ENCODE assay signal across 8 cellular contexts in genomic region chr20:44738779-44739477, GRCh38.
A peak's percentile ranks its signal among the peaks of the same experiment; 100 is the strongest.
DNase-seq lines count a peak whose midpoint lies in the region; ATAC-seq and TF ChIP-seq lines count a peak whose summit lies in the region.

No MANE protein-coding gene starts in this region.

- no peak for ATAC-seq in HG03432 (IDR thresholded peaks at IDR 0.05; ENCODE audit: unreplicated experiment)

- TF ChIP-seq CTCF in cardiac fibroblast (IDR thresholded peaks at IDR 0.05; ENCODE audit: low read depth, low read length) = no peak

- no peak overlapping the region for H3K4me3 ChIP-seq in cardiac fibroblast (replicated peaks in 1 of 2; ENCODE audit: low read depth in 2 of 2, low read length in 2 of 2)

- peak; percentile 13 for DNase-seq in NK-92 treated with Interleukin-12 subunit alpha and Interleukin-12 subunit beta, amount 100 ng/mL, for 24 hours (lab: John Stamatoyannopoulos, UW)
- DNase-seq in NK-92 (lab: John Stamatoyannopoulos, UW; ENCODE audit: unreplicated experiment) = no peak
- peak; percentile 88 for DNase-seq in MV-4-11 (lab: John Stamatoyannopoulos, UW)
- DNase-seq in SKM-1 treated with dmso at 0.1 percent for 144 hours (lab: John Stamatoyannopoulos, UW; ENCODE audit: unreplicated experiment) = peak; percentile 62
- peak; percentile 80 to 86 for DNase-seq in cardiac fibroblast (ENCODE audit: low read depth in 2 of 2)
- peak; percentile 81 for DNase-seq in islet precursor cell
- peak; percentile 19 for DNase-seq in stimulated activated naive CD4-positive, alpha-beta T cell treated with Interleukin-2 at 50 U/mL for 16 hours (lab: John Stamatoyannopoulos, UW)
